In genomic region chr12:6494968-6495367, GRCh38 we compare ENCODE assay signal across 10 cellular contexts. TPM values are rescaled to one million over a fixed set of nuclear protein-coding genes. Genes with fewer than 3 reads are reported as not detected.
DNase-seq lines count a peak whose midpoint lies in the region; ATAC-seq and TF ChIP-seq lines count a peak whose summit lies in the region.
"Had no signal": no experiment of that assay in that cellular context is flagged by ENCODE, and none has a peak within 500 bp of the region (broad histone marks: within the 10 kb centered on the region; RNA-seq: fewer than 3 reads in every experiment).

No MANE protein-coding gene starts in this region.

- H3K9me3 ChIP-seq in neuronal stem cell (replicated peaks in 1 of 2; ENCODE audit: control insufficient read depth in 2 of 2, insufficient read depth in 1 of 2, low read depth in 1 of 2, low read length in 2 of 2) = no peaks in the 10 kb centered on the region

- peaks cover 24% of the 10 kb centered on the region for H3K4me1 Mint-ChIP-seq in chondrocyte (ENCODE audit: low read depth)

- H3K9me3 Mint-ChIP-seq in chondrocyte (ENCODE audit: low read depth) = no peaks in the 10 kb centered on the region

- H3K23ac ChIP-seq in neuronal stem cell (ENCODE audit: low read depth, low read length, poor library complexity) = no peak overlapping the region

- TF ChIP-seq CTCF in chondrocyte (IDR thresholded peaks at IDR 0.05) = no peak

- H2BK12ac ChIP-seq in neuronal stem cell (ENCODE audit: low read length) = no peak overlapping the region

- peak overlapping the region; percentile 1 for H3K9ac ChIP-seq in neuronal stem cell (ENCODE audit: low read depth, low read length, poor library complexity)

- no peak overlapping the region for H2BK5ac ChIP-seq in neuronal stem cell (ENCODE audit: low read length)

- no peak overlapping the region for H3K4ac ChIP-seq in neuronal stem cell (ENCODE audit: low read length)

- no peak overlapping the region for H3K18ac ChIP-seq in neuronal stem cell (ENCODE audit: low read length)

- H2AK5ac ChIP-seq in neuronal stem cell (ENCODE audit: low read depth, low read length) = no peak overlapping the region

- WGBS in neuronal stem cell (ENCODE audit: extremely low coverage in 2 of 2, insufficient read length in 2 of 2, insufficient replicate concordance in 1 of 2), 2 donors = no CpG with 5 or more reads among the region's 1 CpG

- H2AFZ ChIP-seq in neuronal stem cell (ENCODE audit: low read length) = no peak overlapping the region

- H3K36me3 ChIP-seq in neuronal stem cell (replicated peaks in 1 of 2; ENCODE audit: control insufficient read depth in 2 of 2, insufficient read depth in 2 of 2, low read length in 2 of 2) = peaks cover 23 to 70% of the 10 kb centered on the region in 2 donors

- H3K36me3 Mint-ChIP-seq in chondrocyte (ENCODE audit: low read depth) = peaks cover 8% of the 10 kb centered on the region

- no peaks in the 10 kb centered on the region for H3K27me3 Mint-ChIP-seq in chondrocyte (ENCODE audit: low read depth)

- peaks cover 11 to 15% of the 10 kb centered on the region in 2 donors for H3K4me1 ChIP-seq in neuronal stem cell (ENCODE audit: control insufficient read depth in 2 of 2, insufficient read depth in 1 of 2, low read depth in 1 of 2, low read length in 2 of 2)

- peak; percentile 21 for DNase-seq in MV-4-11 (lab: John Stamatoyannopoulos, UW)
- no peak for DNase-seq in chondrocyte (ENCODE audit: low spot score)
- no peak for DNase-seq in neuronal stem cell (ENCODE audit: low spot score)
- DNase-seq in NCI-H2081 treated with DMSO at 0.1 percent for 48 hours (lab: John Stamatoyannopoulos, UW) = no peak
- DNase-seq: amniotic stem cell, NCI-H2029 had no signal

- H3K14ac ChIP-seq in neuronal stem cell (ENCODE audit: low read length) = no peak overlapping the region

- no peak overlapping the region for H2BK120ac ChIP-seq in neuronal stem cell (ENCODE audit: low read depth, low read length)

- H3K27me3 ChIP-seq in neuronal stem cell (ENCODE audit: control insufficient read depth in 3 of 3, insufficient read depth in 3 of 3, low read depth in 1 of 3, low read length in 3 of 3) = no peaks in the 10 kb centered on the region

- H3K79me1 ChIP-seq in neuronal stem cell (ENCODE audit: low read depth, low read length) = peaks cover 4% of the 10 kb centered on the region

- H2BK15ac ChIP-seq in neuronal stem cell (ENCODE audit: low read length) = no peak overlapping the region

- H4K91ac ChIP-seq in neuronal stem cell (ENCODE audit: low read depth, low read length, poor library complexity) = no peak overlapping the region

- H3K4me2 ChIP-seq in neuronal stem cell (ENCODE audit: insufficient read depth, low read length, poor library complexity, severe bottlenecking) = peak overlapping the region; percentile 38

- no peak overlapping the region for H4K8ac ChIP-seq in neuronal stem cell (ENCODE audit: low read depth, low read length)

- H3K4me3 ChIP-seq in GM08714 (ENCODE audit: low read length) (peak overlapping the region; percentile 96), neuronal stem cell (ENCODE audit: low read length in 2 of 2) (peak overlapping the region; percentile 20 to 78)

- H3K27ac ChIP-seq in neuronal stem cell (replicated peaks; ENCODE audit: low read length) = no peak overlapping the region

- ATAC-seq in GM19328 (IDR thresholded peaks at IDR 0.05; ENCODE audit: unreplicated experiment) (no peak), HG02571 (IDR thresholded peaks at IDR 0.05; ENCODE audit: unreplicated experiment) (no peak), HG02870 (IDR thresholded peaks at IDR 0.05; ENCODE audit: unreplicated experiment) (no peak)

- peak overlapping the region; percentile 95 for H3K4me3 Mint-ChIP-seq in chondrocyte (ENCODE audit: unreplicated experiment)

- H3K27ac Mint-ChIP-seq in chondrocyte (ENCODE audit: unreplicated experiment) = no peak overlapping the region

RNA-seq across cellular contexts. Expression of gene NCAPD2, which starts 1.1 kb away (rescaled TPM):
- total RNA-seq in chondrocyte = 23.0 to 27.7 TPM (median 25.0 TPM) in 3 replicates
- 78.4 TPM for polyA plus RNA-seq in neuronal stem cell (2013, experiment 1 of 2)
- 81.0 TPM for polyA plus RNA-seq in neuronal stem cell (2013, experiment 2 of 2)

RNA-seq across cellular contexts. Expression of gene MRPL51, which starts 1.9 kb away (rescaled TPM):
- 169 to 201 TPM (median 170 TPM) in 3 replicates for total RNA-seq in chondrocyte
- 584 TPM for polyA plus RNA-seq in neuronal stem cell (2013, experiment 1 of 2)
- 624 TPM for polyA plus RNA-seq in neuronal stem cell (2013, experiment 2 of 2)

RNA-seq across cellular contexts. Expression of gene VAMP1, which starts 24.5 kb away (rescaled TPM):
- total RNA-seq in chondrocyte = 5.3 to 6.1 TPM (median 5.3 TPM) in 3 replicates
- polyA plus RNA-seq in neuronal stem cell (2013, experiment 1 of 2) = 14.2 TPM
- 14.6 TPM for polyA plus RNA-seq in neuronal stem cell (2013, experiment 2 of 2)

RNA-seq across cellular contexts. Expression of gene GAPDH, which starts 39.3 kb away (rescaled TPM):
- total RNA-seq in chondrocyte = 2,133 to 3,148 TPM (median 3,067 TPM) in 3 replicates
- polyA plus RNA-seq in neuronal stem cell (2013, experiment 1 of 2) = 3,243 TPM
- 3,181 TPM for polyA plus RNA-seq in neuronal stem cell (2013, experiment 2 of 2)

RNA-seq across cellular contexts. Expression of gene TAPBPL, which starts 43.1 kb away (rescaled TPM):
- 4.6 to 12.3 TPM (median 5.2 TPM) in 3 replicates for total RNA-seq in chondrocyte
- polyA plus RNA-seq in neuronal stem cell (2013, experiment 1 of 2) = 0.33 TPM
- polyA plus RNA-seq in neuronal stem cell (2013, experiment 2 of 2) = 0.28 TPM
